Comparison of ENCODE assay signal across 10 cellular contexts in genomic region chr14:34211732-34212131, GRCh38.
A peak's percentile ranks its signal among the peaks of the same experiment; 100 is the strongest.
DNase-seq lines count a peak whose midpoint lies in the region; ATAC-seq and TF ChIP-seq lines count a peak whose summit lies in the region.
"Had no signal": no experiment of that assay in that cellular context is flagged by ENCODE, and none has a peak within 500 bp of the region (broad histone marks: within the 10 kb centered on the region; RNA-seq: fewer than 3 reads in every experiment).

No MANE protein-coding gene starts in this region.

- no peaks in the 10 kb centered on the region for H3K9me3 Mint-ChIP-seq in glutamatergic neuron (ENCODE audit: unreplicated experiment)

- no peaks in the 10 kb centered on the region for H4K20me1 ChIP-seq in smooth muscle cell (ENCODE audit: low read depth)

- peak overlapping the region; percentile 53 for H3K4me2 ChIP-seq in smooth muscle cell

- H3K27me3 ChIP-seq in smooth muscle cell (ENCODE audit: low read depth): no peaks in the 10 kb centered on the region

- H3K9ac ChIP-seq in smooth muscle cell (ENCODE audit: low read depth): peak overlapping the region; percentile 55

- peak; percentile 12 for DNase-seq in GM19238 (ENCODE audit: insufficient read length, low spot score)
- DNase-seq in NCI-H524 treated with DMSO at 0.1 percent for 48 hours (lab: John Stamatoyannopoulos, UW): peak; percentile 99
- no peak for DNase-seq in smooth muscle cell (lab: John Stamatoyannopoulos, UW; ENCODE audit: unreplicated experiment)
- DNase-seq in posterior vena cava (ENCODE audit: low spot score): no peak
- DNase-seq in glutamatergic neuron: no peak
- DNase-seq in stimulated activated CD4-positive, alpha-beta T cell treated with anti-CD3 and anti-CD28 coated beads, Interleukin-4, amount 100 ng/mL, for 4 hours: no peak
- DNase-seq: GF-D8; HFFc6; stimulated activated naive CD4-positive, alpha-beta T cell treated with Interleukin-2 at 50 U/mL for 16 hours had no signal

- intact Hi-C loops in posterior vena cava (cut with DNase I): no loop called here

- no peaks in the 10 kb centered on the region for H3K36me3 Mint-ChIP-seq in glutamatergic neuron (ENCODE audit: unreplicated experiment)

- no peak overlapping the region for H3K4me3 Mint-ChIP-seq in glutamatergic neuron (ENCODE audit: unreplicated experiment)
- H3K4me3 Mint-ChIP-seq: HFFc6 had no signal

- no peaks in the 10 kb centered on the region for H3K9me3 ChIP-seq in smooth muscle cell (replicated peaks; ENCODE audit: low read depth)

- TF ChIP-seq CTCF in smooth muscle cell (IDR thresholded peaks at IDR 0.05; ENCODE audit: borderline replicate concordance, insufficient read depth, poor library complexity, severe bottlenecking) (no peak), glutamatergic neuron (IDR thresholded peaks at IDR 0.05; ENCODE audit: partially characterized antibody, unreplicated experiment) (no peak)

- no peak overlapping the region for H3K4me3 ChIP-seq in smooth muscle cell

- no peaks in the 10 kb centered on the region for H3K36me3 ChIP-seq in smooth muscle cell (ENCODE audit: low read depth)

- 50% methylated on average over 3 of the region's 3 CpGs for WGBS in smooth muscle cell (ENCODE audit: low lambda C conversion rate)

- no peak overlapping the region for H3K27ac Mint-ChIP-seq in glutamatergic neuron (ENCODE audit: unreplicated experiment)
- H3K27ac Mint-ChIP-seq: HFFc6 had no signal

- H2AFZ ChIP-seq in smooth muscle cell (ENCODE audit: low read depth): no peak overlapping the region

- peak overlapping the region; percentile 87 for H3K27ac ChIP-seq in smooth muscle cell (ENCODE audit: low read depth)

- H3K4me1 ChIP-seq in smooth muscle cell (ENCODE audit: low read depth): peaks cover 5% of the 10 kb centered on the region

- peaks cover 3% of the 10 kb centered on the region for H3K4me1 Mint-ChIP-seq in glutamatergic neuron (ENCODE audit: low read depth, unreplicated experiment)

- H3K27me3 Mint-ChIP-seq in glutamatergic neuron (ENCODE audit: unreplicated experiment): no peaks in the 10 kb centered on the region

- no peaks in the 10 kb centered on the region for H3K79me2 ChIP-seq in smooth muscle cell (ENCODE audit: low read depth)

- peak; percentile 83 for ATAC-seq in HG02678 (IDR thresholded peaks at IDR 0.05; ENCODE audit: unreplicated experiment)

- H3F3A ChIP-seq in smooth muscle cell (ENCODE audit: low read depth): peaks cover 9% of the 10 kb centered on the region

Comparison
In these comparisons a context has a peak if more than half of its experiments do, and no peak if none do; other contexts are left out.
1. DNase-seq: peak in GM19238 (single experiment) and NCI-H524 treated with DMSO at 0.1 percent for 48 hours (single experiment); none in smooth muscle cell (single experiment), posterior vena cava (single experiment), glutamatergic neuron (single experiment) and stimulated activated CD4-positive, alpha-beta T cell treated with anti-CD3 and anti-CD28 coated beads, Interleukin-4, amount 100 ng/mL, for 4 hours (0 of 2).